ENCODE assay signal across 8 cellular contexts in genomic region chr18:26813043-26813442, GRCh38. TPM values are rescaled to one million over a fixed set of nuclear protein-coding genes. Genes with fewer than 3 reads are reported as not detected.
DNase-seq lines count a peak whose midpoint lies in the region; ATAC-seq, FAIRE-seq and TF ChIP-seq lines count a peak whose summit lies in the region.

No MANE protein-coding gene starts in this region.

- H3K36me3 Mint-ChIP-seq in endothelial cell (ENCODE audit: low read depth, unreplicated experiment) = no peaks in the 10 kb centered on the region

- peak overlapping the region; percentile 4 for H2AFZ ChIP-seq in neuronal stem cell (ENCODE audit: low read length)

- H3K4me1 ChIP-seq in neuronal stem cell (ENCODE audit: control insufficient read depth in 2 of 2, insufficient read depth in 1 of 2, low read depth in 1 of 2, low read length in 2 of 2) = no peaks in the 10 kb centered on the region

- no peak overlapping the region for H3K14ac ChIP-seq in neuronal stem cell (ENCODE audit: low read length)

- FAIRE-seq in D721Med (lab: Jason Lieb, UNC) = no peak

- H2AK5ac ChIP-seq in neuronal stem cell (ENCODE audit: low read depth, low read length) = no peak overlapping the region

- no peak overlapping the region for H3K4ac ChIP-seq in neuronal stem cell (ENCODE audit: low read length)

- no peak overlapping the region for H3K4me3 ChIP-seq in neuronal stem cell (ENCODE audit: low read length in 2 of 2)

- H2BK12ac ChIP-seq in neuronal stem cell (ENCODE audit: low read length) = no peak overlapping the region

- peaks cover 2% of the 10 kb centered on the region for H3K27me3 Mint-ChIP-seq in endothelial cell (ENCODE audit: unreplicated experiment)

- no peak overlapping the region for H2BK15ac ChIP-seq in neuronal stem cell (ENCODE audit: low read length)

- peaks cover 2% of the 10 kb centered on the region for H3K4me1 Mint-ChIP-seq in endothelial cell (ENCODE audit: unreplicated experiment)

- TF ChIP-seq CTCF in D721Med (IDR thresholded peaks at IDR 0.05; ENCODE audit: insufficient read depth, missing control alignments) = peak; percentile 57
- no peak for TF ChIP-seq CTCF in endothelial cell (IDR thresholded peaks at IDR 0.05; ENCODE audit: unreplicated experiment)

- no peak overlapping the region for H3K18ac ChIP-seq in neuronal stem cell (ENCODE audit: low read length)

- H3K27me3 ChIP-seq in neuronal stem cell (ENCODE audit: control insufficient read depth in 3 of 3, insufficient read depth in 3 of 3, low read depth in 1 of 3, low read length in 3 of 3) = no peaks in the 10 kb centered on the region

- DNase-seq in D721Med (ENCODE audit: insufficient read length, low spot score) = no peak
- peak; percentile 28 to 68 for DNase-seq in NCI-H524 (lab: John Stamatoyannopoulos, UW)
- DNase-seq in endothelial cell (ENCODE audit: low spot score) = peak; percentile 45
- DNase-seq in neuronal stem cell (ENCODE audit: low spot score) = no peak
- DNase-seq in ecto neural progenitor cell (ENCODE audit: low spot score) = no peak

- peak overlapping the region; percentile 14 for H3K27ac Mint-ChIP-seq in endothelial cell (ENCODE audit: unreplicated experiment)

- no peak overlapping the region for H3K23ac ChIP-seq in neuronal stem cell (ENCODE audit: low read depth, low read length, poor library complexity)

- H3K79me1 ChIP-seq in neuronal stem cell (ENCODE audit: low read depth, low read length) = no peaks in the 10 kb centered on the region

- ATAC-seq in GM21717 (IDR thresholded peaks at IDR 0.05; ENCODE audit: unreplicated experiment) (peak; percentile 70), HG02623 (IDR thresholded peaks at IDR 0.05; ENCODE audit: unreplicated experiment) (no peak), HG02610 (IDR thresholded peaks at IDR 0.05; ENCODE audit: unreplicated experiment) (no peak)

- H3K9me3 ChIP-seq in neuronal stem cell (replicated peaks in 1 of 2; ENCODE audit: control insufficient read depth in 2 of 2, insufficient read depth in 1 of 2, low read depth in 1 of 2, low read length in 2 of 2) = peaks cover 0 to 7% of the 10 kb centered on the region in 2 donors

- H3K27ac ChIP-seq in neuronal stem cell (replicated peaks; ENCODE audit: low read length) = no peak overlapping the region

- no peak overlapping the region for H2BK5ac ChIP-seq in neuronal stem cell (ENCODE audit: low read length)

- no peak overlapping the region for H3K9ac ChIP-seq in neuronal stem cell (ENCODE audit: low read depth, low read length, poor library complexity)

- no peak overlapping the region for H4K8ac ChIP-seq in neuronal stem cell (ENCODE audit: low read depth, low read length)

- WGBS in neuronal stem cell (ENCODE audit: extremely low coverage in 2 of 2, insufficient read length in 2 of 2, insufficient replicate concordance in 1 of 2), 2 donors = no CpG with 5 or more reads among the region's 1 CpG

- no peak overlapping the region for H3K4me2 ChIP-seq in neuronal stem cell (ENCODE audit: insufficient read depth, low read length, poor library complexity, severe bottlenecking)

- H3K9me3 Mint-ChIP-seq in endothelial cell (ENCODE audit: unreplicated experiment) = no peaks in the 10 kb centered on the region

- no peak overlapping the region for H2BK120ac ChIP-seq in neuronal stem cell (ENCODE audit: low read depth, low read length)

- H3K36me3 ChIP-seq in neuronal stem cell (replicated peaks in 1 of 2; ENCODE audit: control insufficient read depth in 2 of 2, insufficient read depth in 2 of 2, low read length in 2 of 2) = no peaks in the 10 kb centered on the region

- H3K4me3 Mint-ChIP-seq in endothelial cell (ENCODE audit: unreplicated experiment) = no peak overlapping the region

- H4K91ac ChIP-seq in neuronal stem cell (ENCODE audit: low read depth, low read length, poor library complexity) = no peak overlapping the region

RNA-seq across cellular contexts. Expression of gene AQP4, which starts 52.5 kb away (rescaled TPM):
- 0.05 TPM for total RNA-seq in endothelial cell (ENCODE audit: unreplicated experiment)
- polyA plus RNA-seq in neuronal stem cell (2013, experiment 1 of 2) = 0.15 TPM
- 0.10 TPM for polyA plus RNA-seq in neuronal stem cell (2013, experiment 2 of 2)

Comparison
In these comparisons a context has a peak if more than half of its experiments do, and no peak if none do; other contexts are left out.
1. DNase-seq: peak in NCI-H524 (2 of 2) and endothelial cell (single experiment); none in D721Med (single experiment), neuronal stem cell (single experiment) and ecto neural progenitor cell (single experiment).